ENCODE assay signal across 37 cellular contexts in the genomic region with DNA sequence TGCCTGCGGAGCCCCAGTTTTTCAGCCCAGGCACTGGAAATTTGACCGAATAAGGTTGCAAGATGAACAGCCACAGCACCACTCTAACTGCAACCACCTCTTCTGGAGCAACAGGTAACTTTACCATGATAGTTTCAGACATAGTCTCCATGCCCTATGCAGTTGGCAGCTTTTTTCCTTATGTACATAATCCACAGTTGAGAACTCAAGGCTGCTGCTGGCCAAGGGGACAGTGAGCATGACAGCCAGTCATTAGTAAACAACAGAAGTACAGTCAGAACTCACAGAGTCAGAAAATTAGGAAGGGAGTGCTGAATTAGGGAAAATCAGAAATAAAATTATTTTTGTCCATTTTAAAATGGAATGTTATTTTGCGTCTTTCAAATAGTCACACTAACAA.
"Had no signal": no experiment of that assay in that cellular context is flagged by ENCODE, and none has a peak within 500 bp of the region (broad histone marks: within the 10 kb centered on the region; RNA-seq: fewer than 3 reads in every experiment).

No MANE protein-coding gene starts in this region.

- H3K4me3 ChIP-seq: adrenal gland, body of pancreas, breast epithelium had no signal

- H3K4me1 ChIP-seq: adrenal gland, body of pancreas, breast epithelium had no signal

- H3K36me3 ChIP-seq: adrenal gland, brain microvascular endothelial cell, breast epithelium had no signal

- FAIRE-seq: astrocyte, TTC549 had no signal

- ATAC-seq: activated CD8-positive, alpha-beta T cell treated with anti-CD3 and anti-CD28 coated beads for 36 hours; activated naive CD4-positive, alpha-beta T cell treated with anti-CD3 and anti-CD28 coated beads, Interleukin-2, amount 50 U/mL, for 72 hours; activated T-cell treated with anti-CD3 and anti-CD28 coated beads, Interleukin-2, amount 50 U/mL, for 4 hours; activated T-cell treated with anti-CD3 and anti-CD28 coated beads, Interleukin-2, amount 50 U/mL, for 72 hours; activated T-helper 17 cell treated with anti-CD3 and anti-CD28 coated beads, Interleukin-2, amount 50 U/mL, for 72 hours; body of pancreas had no signal

- H3K4me1 Mint-ChIP-seq: activated B cell treated with CpG ODN at 0.5 μM for 24 hours; activated CD4-positive, alpha-beta T cell treated with anti-CD3 and anti-CD28 coated beads, Interleukin-2, amount 10 ng/mL, durations not matched to agents 24 days and 14 days; activated naive CD8-positive, alpha-beta T cell treated with anti-CD3 and anti-CD28 coated beads for 36 hours; activated T-helper 17 cell treated with anti-CD3 and anti-CD28 coated beads, Interleukin-2, amount 50 U/mL, for 72 hours had no signal

- H3K36me3 Mint-ChIP-seq: activated CD4-positive, alpha-beta memory T cell treated with anti-CD3 and anti-CD28 coated beads for 36 hours; activated naive CD4-positive, alpha-beta T cell treated with anti-CD3 and anti-CD28 coated beads, Interleukin-2, amount 50 U/mL, for 72 hours; activated naive CD8-positive, alpha-beta T cell treated with anti-CD3 and anti-CD28 coated beads for 36 hours had no signal

- DNase-seq: activated B cell treated with CpG ODN at 0.5 μM for 24 hours; activated CD4-positive, alpha-beta memory T cell treated with anti-CD3 and anti-CD28 coated beads for 36 hours; activated CD4-positive, alpha-beta T cell treated with anti-CD3 and anti-CD28 coated beads for 4 hours; activated CD4-positive, alpha-beta T cell treated with anti-CD3 and anti-CD28 coated beads, Interleukin-2, amount 10 ng/mL, durations not matched to agents 24 days and 14 days; activated CD4-positive, alpha-beta T cell treated with anti-CD3 and anti-CD28 coated beads, Interleukin-2, amount 50 U/mL, for 1 hour; activated CD4-positive, alpha-beta T cell treated with anti-CD3 and anti-CD28 coated beads, Interleukin-2, amount 50 U/mL, for 4 hours; activated CD4-positive, CD25-positive, alpha-beta regulatory T cell treated with anti-CD3 and anti-CD28 coated beads, Interleukin-2, amount 50 U/mL, for 72 hours; activated CD8-positive, alpha-beta memory T cell treated with anti-CD3 and anti-CD28 coated beads, Interleukin-2, amount 50 U/mL, for 4 hours; activated CD8-positive, alpha-beta T cell treated with anti-CD3 and anti-CD28 coated beads for 36 hours; activated effector memory CD4-positive, alpha-beta T cell treated with anti-CD3 and anti-CD28 coated beads, Interleukin-2, amount 50 U/mL, for 16 hours; activated gamma-delta T cell treated with Interleukin-2 at 50 U/mL for 16 hours; activated naive CD4-positive, alpha-beta T cell; activated naive CD4-positive, alpha-beta T cell treated with anti-CD3 and anti-CD28 coated beads for 36 hours; activated naive CD4-positive, alpha-beta T cell treated with anti-CD3 and anti-CD28 coated beads, Interleukin-2, amount 50 U/mL, for 16 hours; activated naive CD8-positive, alpha-beta T cell treated with anti-CD3 and anti-CD28 coated beads for 36 hours; activated T-cell treated with anti-CD3 and anti-CD28 coated beads for 4 hours; activated T-cell treated with anti-CD3 and anti-CD28 coated beads, Interleukin-2, amount 50 U/mL, for 1 hour; activated T-cell treated with anti-CD3 and anti-CD28 coated beads, Interleukin-2, amount 50 U/mL, for 4 hours; activated T-cell treated with anti-CD3 and anti-CD28 coated beads, Interleukin-2, amount 50 U/mL, for 72 hours; adrenal gland; amniotic stem cell; aorta; brain microvascular endothelial cell; central memory CD4-positive, alpha-beta T cell; T-helper 1 cell; T-helper 2 cell; T-helper 9 cell had no signal

- H3K9me3 Mint-ChIP-seq: activated B cell treated with CpG ODN at 0.5 μM for 24 hours; activated CD4-positive, alpha-beta memory T cell treated with anti-CD3 and anti-CD28 coated beads for 36 hours; activated CD4-positive, alpha-beta T cell treated with anti-CD3 and anti-CD28 coated beads, Interleukin-2, amount 10 ng/mL, durations not matched to agents 24 days and 14 days; activated CD8-positive, alpha-beta T cell treated with anti-CD3 and anti-CD28 coated beads for 36 hours; activated naive CD4-positive, alpha-beta T cell treated with anti-CD3 and anti-CD28 coated beads for 36 hours; activated naive CD4-positive, alpha-beta T cell treated with anti-CD3 and anti-CD28 coated beads, Interleukin-2, amount 50 U/mL, for 72 hours; activated T-cell treated with anti-CD3 and anti-CD28 coated beads, Interleukin-2, amount 50 U/mL, for 4 hours; activated T-cell treated with anti-CD3 and anti-CD28 coated beads, Interleukin-2, amount 50 U/mL, for 72 hours; activated T-helper 1 cell treated with anti-CD3 and anti-CD28 coated beads, Interleukin-12 subunit alpha, Interleukin-12 subunit beta, Interleukin-2, Interleukin-4 antibody, amounts not matched to agents 30 ng/mL and 10 ng/mL and 1 ng/mL, durations not matched to agents 14 hours and 24 hours and 36 hours; activated T-helper 17 cell treated with anti-CD3 and anti-CD28 coated beads, Interleukin-2, amount 50 U/mL, for 72 hours; T-helper 1 cell treated with Interleukin-12 subunit alpha and Interleukin-12 subunit beta and Interleukin-4 antibody, amounts not matched to agents 30 μg/mL and 1 μg/mL, for 36 hours; T-helper 2 cell treated with Interferon-gamma antibody and Interleukin-4, amounts not matched to agents 5 μg/mL and 100 μg/mL, for 36 hours had no signal

- H3K27ac ChIP-seq: adrenal gland, body of pancreas, brain microvascular endothelial cell, breast epithelium, VCaP had no signal

- H3K9me3 ChIP-seq: adrenal gland, body of pancreas, breast epithelium had no signal

- H3K27me3 ChIP-seq: adrenal gland, body of pancreas, brain microvascular endothelial cell had no signal

- H3K27ac Mint-ChIP-seq: activated B cell treated with CpG ODN at 0.5 μM for 24 hours; activated CD4-positive, alpha-beta memory T cell treated with anti-CD3 and anti-CD28 coated beads for 36 hours; activated CD4-positive, alpha-beta T cell treated with anti-CD3 and anti-CD28 coated beads, Interleukin-2, amount 10 ng/mL, durations not matched to agents 24 days and 14 days; activated CD8-positive, alpha-beta T cell treated with anti-CD3 and anti-CD28 coated beads for 36 hours; activated naive CD4-positive, alpha-beta T cell treated with anti-CD3 and anti-CD28 coated beads for 36 hours; activated naive CD4-positive, alpha-beta T cell treated with anti-CD3 and anti-CD28 coated beads, Interleukin-2, amount 50 U/mL, for 72 hours; activated naive CD8-positive, alpha-beta T cell treated with anti-CD3 and anti-CD28 coated beads for 36 hours; activated T-cell treated with anti-CD3 and anti-CD28 coated beads, Interleukin-2, amount 50 U/mL, for 72 hours; activated T-helper 1 cell treated with anti-CD3 and anti-CD28 coated beads, Interleukin-12 subunit alpha, Interleukin-12 subunit beta, Interleukin-2, Interleukin-4 antibody, amounts not matched to agents 30 ng/mL and 10 ng/mL and 1 ng/mL, durations not matched to agents 14 hours and 24 hours and 36 hours; activated T-helper 17 cell treated with anti-CD3 and anti-CD28 coated beads, Interleukin-2, amount 50 U/mL, for 72 hours; T-helper 1 cell treated with Interleukin-12 subunit alpha and Interleukin-12 subunit beta and Interleukin-4 antibody, amounts not matched to agents 30 μg/mL and 1 μg/mL, for 36 hours; T-helper 2 cell treated with Interferon-gamma antibody and Interleukin-4, amounts not matched to agents 5 μg/mL and 100 μg/mL, for 36 hours had no signal

- H3K4me3 Mint-ChIP-seq: activated B cell treated with CpG ODN at 0.5 μM for 24 hours; activated CD4-positive, alpha-beta memory T cell treated with anti-CD3 and anti-CD28 coated beads for 36 hours; activated CD4-positive, alpha-beta T cell treated with anti-CD3 and anti-CD28 coated beads, Interleukin-2, amount 10 ng/mL, durations not matched to agents 24 days and 14 days; activated CD8-positive, alpha-beta T cell treated with anti-CD3 and anti-CD28 coated beads for 36 hours; activated naive CD4-positive, alpha-beta T cell treated with anti-CD3 and anti-CD28 coated beads for 36 hours; activated naive CD8-positive, alpha-beta T cell treated with anti-CD3 and anti-CD28 coated beads for 36 hours; activated T-cell treated with anti-CD3 and anti-CD28 coated beads, Interleukin-2, amount 50 U/mL, for 4 hours; activated T-cell treated with anti-CD3 and anti-CD28 coated beads, Interleukin-2, amount 50 U/mL, for 72 hours; activated T-helper 1 cell treated with anti-CD3 and anti-CD28 coated beads, Interleukin-12 subunit alpha, Interleukin-12 subunit beta, Interleukin-2, Interleukin-4 antibody, amounts not matched to agents 30 ng/mL and 10 ng/mL and 1 ng/mL, durations not matched to agents 14 hours and 24 hours and 36 hours; activated T-helper 17 cell treated with anti-CD3 and anti-CD28 coated beads, Interleukin-2, amount 50 U/mL, for 72 hours; T-helper 1 cell treated with Interleukin-12 subunit alpha and Interleukin-12 subunit beta and Interleukin-4 antibody, amounts not matched to agents 30 μg/mL and 1 μg/mL, for 36 hours; T-helper 2 cell treated with Interferon-gamma antibody and Interleukin-4, amounts not matched to agents 5 μg/mL and 100 μg/mL, for 36 hours had no signal

- H3K27me3 Mint-ChIP-seq: activated B cell treated with CpG ODN at 0.5 μM for 24 hours; activated CD4-positive, alpha-beta memory T cell treated with anti-CD3 and anti-CD28 coated beads for 36 hours; activated CD4-positive, alpha-beta T cell treated with anti-CD3 and anti-CD28 coated beads, Interleukin-2, amount 10 ng/mL, durations not matched to agents 24 days and 14 days; activated CD8-positive, alpha-beta T cell treated with anti-CD3 and anti-CD28 coated beads for 36 hours; activated naive CD8-positive, alpha-beta T cell treated with anti-CD3 and anti-CD28 coated beads for 36 hours; activated T-helper 17 cell treated with anti-CD3 and anti-CD28 coated beads, Interleukin-2, amount 50 U/mL, for 72 hours had no signal
